ENCODE assay signal across 9 cellular contexts in genomic region chr11:35875466-35875865, GRCh38.
"Had no signal": no experiment of that assay in that cellular context is flagged by ENCODE, and none has a peak within 500 bp of the region (broad histone marks: within the 10 kb centered on the region; RNA-seq: fewer than 3 reads in every experiment).

No MANE protein-coding gene starts in this region.

- H3K4me3 ChIP-seq: GM23248, HAP-1 had no signal

- H3K4me1 Mint-ChIP-seq: IgD-negative memory B cell had no signal

- H3K9me3 Mint-ChIP-seq: HFFc6, IgD-negative memory B cell had no signal

- DNase-seq: GM23248, GOT3, H7, HFFc6, KBM-7 had no signal

- H3K4me2 ChIP-seq: KMS-11 had no signal

- H3K9ac ChIP-seq: GM23248, KMS-11 had no signal

- H3K9me3 ChIP-seq: HAP-1 had no signal

- H3K36me3 ChIP-seq: HAP-1 had no signal

- H2AFZ ChIP-seq: GM23248 had no signal

- H3K4me1 ChIP-seq: HAP-1 had no signal

- H3K4me3 Mint-ChIP-seq: HFFc6, IgD-negative memory B cell had no signal

- ATAC-seq: HCT116 had no signal

- H3K27ac ChIP-seq: GM23248, KMS-11 had no signal

- H3K27ac Mint-ChIP-seq: HFFc6, IgD-negative memory B cell had no signal

- H3K36me3 Mint-ChIP-seq: IgD-negative memory B cell had no signal
